8 cellular contexts compared by ENCODE assay signal in the genomic region with DNA sequence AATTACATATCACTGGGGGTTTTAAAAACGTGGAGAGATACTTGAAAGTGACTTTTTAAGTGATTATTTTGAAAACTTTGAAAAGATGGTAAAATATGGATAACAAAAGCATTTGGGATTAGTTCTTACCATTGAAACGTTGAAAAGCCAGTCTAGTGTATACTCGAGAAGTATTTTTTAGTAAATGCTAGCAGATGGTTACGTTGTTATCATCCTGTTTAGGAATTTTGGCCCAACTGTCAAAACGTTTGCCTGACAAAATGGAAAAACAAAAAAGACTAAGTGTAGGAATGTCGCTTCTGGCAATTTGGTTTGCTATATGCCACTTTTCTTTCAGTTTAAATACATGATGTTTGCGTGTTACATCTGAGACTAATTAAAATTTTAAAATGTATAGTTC. TPM values are rescaled to one million over a fixed set of nuclear protein-coding genes. Genes with fewer than 3 reads are reported as not detected.
DNase-seq lines count a peak whose midpoint lies in the region; ATAC-seq and TF ChIP-seq lines count a peak whose summit lies in the region.

No MANE protein-coding gene starts in this region.

- H3K27ac ChIP-seq in right lobe of liver (peak overlapping the region in 2 of 3 donors; percentile 96 to 98), transverse colon (peak overlapping the region in 2 of 4 donors; percentile 91 to 96)

- DNase-seq in activated T-cell treated with anti-CD3 and anti-CD28 coated beads, Interleukin-2, amount 50 U/mL, for 72 hours, result no peak
- no peak for DNase-seq in activated T-cell treated with anti-CD3 and anti-CD28 coated beads, Interleukin-2, amount 50 U/mL, for 48 hours
- peak; percentile 43 for DNase-seq in adipocyte (ENCODE audit: low read depth)
- DNase-seq in right lobe of liver, result no peak
- DNase-seq in transverse colon, result no peak

- TF ChIP-seq POLR2A in right lobe of liver (IDR thresholded peaks at IDR 0.05) (no peak), transverse colon (IDR thresholded peaks at IDR 0.05) (no peak)

- H3K9ac ChIP-seq in adipocyte (ENCODE audit: low read length), result peak overlapping the region; percentile 99

- no peaks in the 10 kb centered on the region for H3K27me3 ChIP-seq in adipocyte (replicated peaks; ENCODE audit: control insufficient read depth, insufficient read depth, low read length)
- no peaks in the 10 kb centered on the region for H3K27me3 ChIP-seq in right lobe of liver
- H3K27me3 ChIP-seq in transverse colon, result no peaks in the 10 kb centered on the region

- peak overlapping the region; percentile 96 for H3K27ac Mint-ChIP-seq in activated T-cell treated with anti-CD3 and anti-CD28 coated beads, Interleukin-2, amount 50 U/mL, for 72 hours

- peaks cover 9% of the 10 kb centered on the region in 2 donors for H3K9me3 Mint-ChIP-seq in activated T-cell treated with anti-CD3 and anti-CD28 coated beads, Interleukin-2, amount 50 U/mL, for 72 hours

- no peak for ATAC-seq in activated T-cell treated with anti-CD3 and anti-CD28 coated beads, Interleukin-2, amount 50 U/mL, for 72 hours (replicated peaks in 1 of 2)
- ATAC-seq in right lobe of liver (no peak), HG03442 (IDR thresholded peaks at IDR 0.05; ENCODE audit: unreplicated experiment) (no peak), HG03039 (IDR thresholded peaks at IDR 0.05; ENCODE audit: unreplicated experiment) (no peak), GM19463 (IDR thresholded peaks at IDR 0.05; ENCODE audit: unreplicated experiment) (no peak)

- peaks cover 19% of the 10 kb centered on the region for H3K9me3 ChIP-seq in adipocyte (ENCODE audit: control insufficient read depth, low read length)
- no peaks in the 10 kb centered on the region for H3K9me3 ChIP-seq in right lobe of liver
- peaks cover 9 to 11% of the 10 kb centered on the region in 2 donors for H3K9me3 ChIP-seq in transverse colon

- no peak for TF ChIP-seq EP300 in transverse colon (IDR thresholded peaks at IDR 0.05; ENCODE audit: low read depth)

- peak overlapping the region; percentile 87 to 98 for H3K4me3 Mint-ChIP-seq in activated T-cell treated with anti-CD3 and anti-CD28 coated beads, Interleukin-2, amount 50 U/mL, for 72 hours

- in situ Hi-C loops in transverse colon (cut with MboI; ENCODE audit: low pct_ligation_motif_present in 1 of 4, low pct_unique_long_range_greater_than_20kb in 1 of 4, low sequenced_read_pairs in 3 of 4), result no loop called here

- intact Hi-C loops in right lobe of liver (cut with DNase I), result no loop called here
- intact Hi-C loops in transverse colon (cut with DNase I; ENCODE audit: low total_unique reads), result no loop called here

- TF ChIP-seq CTCF in right lobe of liver (IDR thresholded peaks at IDR 0.05), result no peak
- no peak for TF ChIP-seq CTCF in transverse colon (IDR thresholded peaks at IDR 0.05)

- H3K36me3 ChIP-seq in adipocyte (ENCODE audit: control insufficient read depth, insufficient read depth, low read length, severe bottlenecking), result peaks cover 41% of the 10 kb centered on the region
- H3K36me3 ChIP-seq in right lobe of liver, result peaks cover 0 to 19% (median 9%) of the 10 kb centered on the region in 4 donors
- H3K36me3 ChIP-seq in transverse colon, result peaks cover 0 to 19% (median 0%) of the 10 kb centered on the region in 4 donors

- H3K27me3 Mint-ChIP-seq in activated T-cell treated with anti-CD3 and anti-CD28 coated beads, Interleukin-2, amount 50 U/mL, for 72 hours (ENCODE audit: low read depth), result no peaks in the 10 kb centered on the region

- H3K4me1 Mint-ChIP-seq in activated T-cell treated with anti-CD3 and anti-CD28 coated beads, Interleukin-2, amount 50 U/mL, for 72 hours (ENCODE audit: low read depth), result peaks cover 57% of the 10 kb centered on the region

- peak overlapping the region; percentile 98 for H3K4me3 ChIP-seq in adipocyte (ENCODE audit: low read length)
- H3K4me3 ChIP-seq in right lobe of liver, result peak overlapping the region; percentile 76 to 87 (median 76)
- H3K4me3 ChIP-seq in transverse colon, result peak overlapping the region in 3 of 4 donors; percentile 76 to 100 (median 98)

- peaks cover 29 to 53% of the 10 kb centered on the region in 2 donors for H3K36me3 Mint-ChIP-seq in activated T-cell treated with anti-CD3 and anti-CD28 coated beads, Interleukin-2, amount 50 U/mL, for 72 hours (ENCODE audit: insufficient read depth in 2 of 2)

- H3K4me1 ChIP-seq in adipocyte (ENCODE audit: control insufficient read depth, insufficient read depth, low read length), result peaks cover 11% of the 10 kb centered on the region
- H3K4me1 ChIP-seq in right lobe of liver, result peaks cover 0 to 25% (median 12%) of the 10 kb centered on the region in 4 donors
- peaks cover 5 to 41% (median 17%) of the 10 kb centered on the region in 4 donors for H3K4me1 ChIP-seq in transverse colon

- WGBS in right lobe of liver (ENCODE audit: insufficient coverage, low coverage, low lambda C conversion rate, missing lambda C conversion rate), result 14% methylated on average over 7 of the region's 7 CpGs
- WGBS in transverse colon (ENCODE audit: low coverage in 1 of 2), 2 donors, result 17 to 21% methylated on average over 7 of the region's 7 CpGs

RNA-seq across cellular contexts. Expression of a gene that starts 1.2 kb away (rescaled TPM):
- 100 to 1,000 TPM in 1 of 2 donors, 10 to 100 TPM in 1; 93.1 to 104 TPM for total RNA-seq in activated T-cell treated with anti-CD3 and anti-CD28 coated beads, Interleukin-2, amount 50 U/mL, for 72 hours
- total RNA-seq in right lobe of liver, result 10 to 100 TPM; 24.9 to 55.1 (median 32.0) TPM
- 100 to 1,000 TPM in 2 of 4 donors, 10 to 100 TPM in 2; 62.8 to 129 (median 92.8) TPM for total RNA-seq in transverse colon
